ENCODE assay signal across 8 cellular contexts in the genomic region with DNA sequence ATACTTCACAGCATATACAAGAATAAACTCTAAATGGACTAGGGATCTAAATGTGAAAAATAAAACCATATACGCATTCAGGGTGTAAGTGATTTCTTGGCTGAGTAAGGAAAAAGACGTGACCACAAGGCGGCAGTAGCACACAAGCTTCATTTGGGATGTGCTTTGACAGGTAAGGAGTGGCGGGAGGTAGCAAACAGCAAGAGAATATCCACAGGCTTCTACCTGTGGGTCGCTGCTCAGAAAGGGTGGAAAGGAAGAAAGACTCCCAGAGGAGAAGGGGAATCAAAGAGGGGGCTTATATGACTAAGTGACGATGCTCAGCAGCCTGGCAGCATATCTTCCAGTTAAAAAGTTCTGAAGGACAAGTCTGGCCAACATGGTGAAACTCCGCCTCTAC. TPM values are rescaled to one million over a fixed set of nuclear protein-coding genes. Genes with fewer than 3 reads are reported as not detected.
DNase-seq lines count a peak whose midpoint lies in the region; ATAC-seq and TF ChIP-seq lines count a peak whose summit lies in the region.

No MANE protein-coding gene starts in this region.

- H3K27me3 Mint-ChIP-seq in activated T-cell treated with anti-CD3 and anti-CD28 coated beads, Interleukin-2, amount 50 U/mL, for 72 hours (ENCODE audit: low read depth), result peaks cover 7% of the 10 kb centered on the region

- no peaks in the 10 kb centered on the region for H4K20me1 ChIP-seq in Karpas-422 (ENCODE audit: insufficient read depth, low read depth, low read length)

- H3K4me3 ChIP-seq in Karpas-422 (ENCODE audit: low read length), result no peak overlapping the region
- H3K4me3 ChIP-seq in Peyer's patch, result no peak overlapping the region
- H3K4me3 ChIP-seq in testis, result no peak overlapping the region

- peak overlapping the region; percentile 30 to 50 for H3K4me3 Mint-ChIP-seq in activated T-cell treated with anti-CD3 and anti-CD28 coated beads, Interleukin-2, amount 50 U/mL, for 72 hours

- no peak overlapping the region for H3K27ac ChIP-seq in Karpas-422 (ENCODE audit: low read length)
- no peak overlapping the region for H3K27ac ChIP-seq in Peyer's patch
- no peak overlapping the region for H3K27ac ChIP-seq in testis

- H3K27me3 ChIP-seq in Karpas-422 (ENCODE audit: low read length) (no peaks in the 10 kb centered on the region), Peyer's patch (no peaks in the 10 kb centered on the region), testis (no peaks in the 10 kb centered on the region)

- H3K9me2 ChIP-seq in Karpas-422 (replicated peaks; ENCODE audit: insufficient read depth, low read length), result no peaks in the 10 kb centered on the region

- peaks cover 6% of the 10 kb centered on the region; the same call in 1 of the 2 replicates for H3K4me1 ChIP-seq in Karpas-422 (ENCODE audit: low read length)
- peaks cover 0 to 8% (median 2%) of the 10 kb centered on the region in 4 donors for H3K4me1 ChIP-seq in Peyer's patch
- no peaks in the 10 kb centered on the region for H3K4me1 ChIP-seq in testis

- WGBS in testis, 2 donors, result 18 to 24% methylated on average over 7 of the region's 7 CpGs

- no peak overlapping the region for H3K4me2 ChIP-seq in Karpas-422 (ENCODE audit: low read depth, low read length, poor library complexity, severe bottlenecking)

- peaks cover 25% of the 10 kb centered on the region for H3K4me1 Mint-ChIP-seq in activated T-cell treated with anti-CD3 and anti-CD28 coated beads, Interleukin-2, amount 50 U/mL, for 72 hours (ENCODE audit: low read depth)

- no peak overlapping the region for H3K27ac Mint-ChIP-seq in activated T-cell treated with anti-CD3 and anti-CD28 coated beads, Interleukin-2, amount 50 U/mL, for 72 hours

- H3K36me3 ChIP-seq in Karpas-422 (ENCODE audit: insufficient read depth, low read length) (peaks cover 14% of the 10 kb centered on the region), Peyer's patch (no peaks in the 10 kb centered on the region), testis (ENCODE audit: low read depth, missing control alignments) (no peaks in the 10 kb centered on the region)

- H3K9me3 Mint-ChIP-seq in activated T-cell treated with anti-CD3 and anti-CD28 coated beads, Interleukin-2, amount 50 U/mL, for 72 hours, result peaks cover 2 to 4% of the 10 kb centered on the region in 2 donors

- no peak overlapping the region for H3K9ac ChIP-seq in Karpas-422 (ENCODE audit: low read length)

- TF ChIP-seq CTCF in Peyer's patch (IDR thresholded peaks at IDR 0.05) (peak; percentile 31 to 78 (median 68)), testis (IDR thresholded peaks at IDR 0.05) (peak; percentile 42 to 56 (median 46))

- peaks cover 5 to 13% of the 10 kb centered on the region in 2 donors for H3K36me3 Mint-ChIP-seq in activated T-cell treated with anti-CD3 and anti-CD28 coated beads, Interleukin-2, amount 50 U/mL, for 72 hours (ENCODE audit: insufficient read depth in 2 of 2)

- intact Hi-C loops in testis (cut with DNase I; ENCODE audit: low total_unique reads), result no loop called here

- peaks cover 25% of the 10 kb centered on the region for H3K79me2 ChIP-seq in Karpas-422 (ENCODE audit: low read length)

- H2AFZ ChIP-seq in Karpas-422 (ENCODE audit: low read length), result peak overlapping the region; percentile 48; the same call in 1 of the 2 replicates

- TF ChIP-seq POLR2A in Peyer's patch (IDR thresholded peaks at IDR 0.05) (no peak), testis (IDR thresholded peaks at IDR 0.05) (no peak)

- peaks cover 10% of the 10 kb centered on the region for H3K9me3 ChIP-seq in Karpas-422 (ENCODE audit: low read length)
- H3K9me3 ChIP-seq in Peyer's patch, result no peaks in the 10 kb centered on the region
- H3K9me3 ChIP-seq in testis, result no peaks in the 10 kb centered on the region

- peak; percentile 56 to 57 for ATAC-seq in activated T-cell treated with anti-CD3 and anti-CD28 coated beads, Interleukin-2, amount 50 U/mL, for 72 hours (replicated peaks in 1 of 2)
- no peak for ATAC-seq in GM18502 (IDR thresholded peaks at IDR 0.05; ENCODE audit: poor library complexity, unreplicated experiment)

- peak; percentile 25 for DNase-seq in COLO829 (ENCODE audit: low spot score)
- DNase-seq in Karpas-422, result peak; percentile 89
- peak; percentile 68 to 94 (median 73) for DNase-seq in Peyer's patch
- peak; percentile 80 to 81 for DNase-seq in activated T-cell treated with anti-CD3 and anti-CD28 coated beads, Interleukin-2, amount 50 U/mL, for 72 hours
- DNase-seq in fibroblast of peridontal ligament (ENCODE audit: extremely low read depth), result peak; percentile 67
- DNase-seq in nucleus accumbens (lab: John Stamatoyannopoulos, UW), result peak in 44 of 56 donors; percentile 0 to 69 (median 17)
- peak; percentile 84 for DNase-seq in testis

RNA-seq across cellular contexts. Expression of a gene that starts 2.5 kb away (rescaled TPM):
- 43.0 and 77.6 TPM in 2 replicates for total RNA-seq in Karpas-422 (2014; rRNA removed; shearing (Covaris generic); ENCODE audit: low replicate concordance)
- 10 to 100 TPM; 10.7 to 30.5 (median 19.7) TPM for total RNA-seq in Peyer's patch
- 10 to 100 TPM; 71.2 to 91.5 TPM for total RNA-seq in activated T-cell treated with anti-CD3 and anti-CD28 coated beads, Interleukin-2, amount 50 U/mL, for 72 hours
- total RNA-seq in testis, result 10 to 100 TPM; 20.8 to 26.4 TPM
- polyA plus RNA-seq in testis (ENCODE audit: insufficient read depth, low read depth, low replicate concordance), result 4.1 TPM

RNA-seq across cellular contexts. Expression of a gene that starts 34.3 kb away (rescaled TPM):
- 16.1 and 35.2 TPM in 2 replicates for total RNA-seq in Karpas-422 (2014; rRNA removed; shearing (Covaris generic); ENCODE audit: low replicate concordance)
- total RNA-seq in Peyer's patch (10 to 100 TPM; 20.0 to 52.0 (median 26.3) TPM), testis (10 to 100 TPM; 19.3 to 37.7 TPM)
- total RNA-seq in activated T-cell treated with anti-CD3 and anti-CD28 coated beads, Interleukin-2, amount 50 U/mL, for 72 hours, result 10 to 100 TPM; 27.6 to 33.6 TPM
- polyA plus RNA-seq in testis (ENCODE audit: insufficient read depth, low read depth, low replicate concordance), result 16.9 TPM

RNA-seq across cellular contexts. Expression of a gene that starts 48.3 kb away (rescaled TPM):
- 5.7 and 8.1 TPM in 2 replicates for total RNA-seq in Karpas-422 (2014; rRNA removed; shearing (Covaris generic); ENCODE audit: low replicate concordance)
- total RNA-seq in Peyer's patch (10 to 100 TPM in 1 of 4 donors, 1 to 10 TPM in 3; 3.5 to 14.0 (median 5.7) TPM), testis (10 to 100 TPM; 13.8 to 13.9 TPM)
- 10 to 100 TPM; 21.8 to 22.1 TPM for total RNA-seq in activated T-cell treated with anti-CD3 and anti-CD28 coated beads, Interleukin-2, amount 50 U/mL, for 72 hours
- 5.7 TPM for polyA plus RNA-seq in testis (ENCODE audit: insufficient read depth, low read depth, low replicate concordance)

Comparison
In these comparisons a context has a peak if more than half of its experiments do, and no peak if none do; other contexts are left out.
1. DNase-seq: peak in every context shown above with its lines; median percentile 89 in Karpas-422; 84 in testis; 80 in activated T-cell treated with anti-CD3 and anti-CD28 coated beads, Interleukin-2, amount 50 U/mL, for 72 hours; 73 in Peyer's patch; 67 in fibroblast of peridontal ligament; 25 in COLO829; 17 in nucleus accumbens.